Comparison of ENCODE assay signal across 1 cellular context in genomic region chr7:104010052-104010909, GRCh38.
TF ChIP-seq lines count a peak whose summit lies in the region.

No MANE protein-coding gene starts in this region.

TF ChIP-seq in HepG2, 621 proteins besides CTCF, POLR2A, EP300 and RAD21 (continued from another document):
- TF ChIP-seq SNAPC4 (CRISPR knock-in tag; IDR thresholded peaks at IDR 0.05) (no peak), RAD51 (IDR thresholded peaks at IDR 0.05; ENCODE audit: borderline replicate concordance) (no peak), TFE3 (CRISPR knock-in tag; IDR thresholded peaks at IDR 0.05) (0 out of 2 replicates have a peak, but pooled peaks have one; percentile 39), SAP130 (CRISPR knock-in tag; IDR thresholded peaks at IDR 0.05; ENCODE audit: low read depth) (peak; percentile 41; the same call in 1 of the 2 replicates), ZNF362 (CRISPR knock-in tag; IDR thresholded peaks at IDR 0.05; ENCODE audit: borderline replicate concordance) (peak; percentile 86), FOXP1 (IDR thresholded peaks at IDR 0.05) (no peak), FOXP1 (CRISPR knock-in tag; IDR thresholded peaks at IDR 0.05) (0 out of 2 replicates have a peak, but pooled peaks have one; percentile 10), ZBED4 (CRISPR knock-in tag; IDR thresholded peaks at IDR 0.05; ENCODE audit: borderline replicate concordance) (0 out of 2 replicates have a peak, but pooled peaks have one; percentile 19), SOX6 (IDR thresholded peaks at IDR 0.05) (no peak), SOX6 (CRISPR knock-in tag; IDR thresholded peaks at IDR 0.05) (peak; percentile 67; the same call in 1 of the 2 replicates), TAF1 (CRISPR knock-in tag; IDR thresholded peaks at IDR 0.05) (peak; percentile 36; the same call in 1 of the 2 replicates), SRSF1 (optimal IDR thresholded peaks at IDR 0.05; ENCODE audit: low read depth, low read length) (no peak), GATAD2A (CRISPR knock-in tag; IDR thresholded peaks at IDR 0.05) (peak; percentile 75), LCORL (IDR thresholded peaks at IDR 0.05) (no peak), LCORL (CRISPR knock-in tag; IDR thresholded peaks at IDR 0.05) (peak; percentile 89), SNRNP70 (IDR thresholded peaks at IDR 0.05; ENCODE audit: low read depth, low read length) (no peak), TSC22D2 (CRISPR knock-in tag; IDR thresholded peaks at IDR 0.05; ENCODE audit: borderline replicate concordance) (no peak), FOSL2 (CRISPR knock-in tag; IDR thresholded peaks at IDR 0.05) (peak; percentile 91), KAT7 (CRISPR knock-in tag; IDR thresholded peaks at IDR 0.05; ENCODE audit: borderline replicate concordance) (peak; percentile 59; the same call in 1 of the 2 replicates), RCOR2 (CRISPR knock-in tag; IDR thresholded peaks at IDR 0.05) (peak; percentile 63; the same call in 1 of the 2 replicates), NR2F2 (IDR thresholded peaks at IDR 0.05; ENCODE audit: borderline replicate concordance, low read depth) (0 out of 2 replicates have a peak, but pooled peaks have one; percentile 40), TFDP2 (CRISPR knock-in tag; IDR thresholded peaks at IDR 0.05) (no peak), BRCA1 (CRISPR knock-in tag; IDR thresholded peaks at IDR 0.05) (no peak), CREM (IDR thresholded peaks at IDR 0.05) (peak; percentile 49), CREM (CRISPR knock-in tag; IDR thresholded peaks at IDR 0.05) (no peak), ZNF282 (IDR thresholded peaks at IDR 0.05; ENCODE audit: partially characterized antibody) (no peak), POGZ (CRISPR knock-in tag; IDR thresholded peaks at IDR 0.05) (peak; percentile 36; the same call in 1 of the 2 replicates), TBX2 (CRISPR knock-in tag; IDR thresholded peaks at IDR 0.05; ENCODE audit: borderline replicate concordance) (peak; percentile 49; the same call in 1 of the 2 replicates), ZNF772 (CRISPR knock-in tag; IDR thresholded peaks at IDR 0.05) (no peak), PPARG (CRISPR knock-in tag; conservative IDR thresholded peaks at IDR 0.05) (peak; percentile 67; the same call in 1 of the 2 replicates), ZNF546 (CRISPR knock-in tag; conservative IDR thresholded peaks at IDR 0.05) (no peak), ATF2 (CRISPR knock-in tag; IDR thresholded peaks at IDR 0.05) (0 out of 2 replicates have a peak, but pooled peaks have one; percentile 23), KLF16 (CRISPR knock-in tag; IDR thresholded peaks at IDR 0.05) (0 out of 4 replicates have a peak, but pooled peaks of 1 of the 2 experiments have one; percentile 37), CCDC6 (CRISPR knock-in tag; IDR thresholded peaks at IDR 0.05) (no peak), ZNF644 (CRISPR knock-in tag; IDR thresholded peaks at IDR 0.05; ENCODE audit: low read depth) (0 out of 2 replicates have a peak, but pooled peaks have one; percentile 19), CEBPB (IDR thresholded peaks at IDR 0.05; ENCODE audit: borderline replicate concordance, low read depth, low read length) (peak; percentile 56; the same call in 1 of the 2 replicates), ZMYM4 (CRISPR knock-in tag; IDR thresholded peaks at IDR 0.05) (peak; percentile 28; the same call in 1 of the 2 replicates), FOSL1 (CRISPR knock-in tag; IDR thresholded peaks at IDR 0.05; ENCODE audit: borderline replicate concordance) (peak; percentile 70; the same call in 1 of the 2 replicates), ZNF274 (CRISPR knock-in tag; IDR thresholded peaks at IDR 0.05) (no peak), PHF20 (CRISPR knock-in tag; IDR thresholded peaks at IDR 0.05) (no peak), ZNF292 (CRISPR knock-in tag; IDR thresholded peaks at IDR 0.05; ENCODE audit: borderline replicate concordance, low read depth) (peak; percentile 52; the same call in 1 of the 2 replicates), YEATS2 (CRISPR knock-in tag; IDR thresholded peaks at IDR 0.05; ENCODE audit: borderline replicate concordance) (no peak), FLYWCH1 (CRISPR knock-in tag; IDR thresholded peaks at IDR 0.05) (no peak), ZNF800 (CRISPR knock-in tag; IDR thresholded peaks at IDR 0.05) (no peak), ESRRA (CRISPR knock-in tag; IDR thresholded peaks at IDR 0.05; ENCODE audit: low read depth) (peak; percentile 97), ATF7 (IDR thresholded peaks at IDR 0.05) (peak; percentile 70), ATF7 (CRISPR knock-in tag; IDR thresholded peaks at IDR 0.05) (no peak), SIN3A (IDR thresholded peaks at IDR 0.05; ENCODE audit: borderline replicate concordance, low read depth, low read length) (no peak), BCL6 (CRISPR knock-in tag; IDR thresholded peaks at IDR 0.05) (peak; percentile 41; the same call in 1 of the 2 replicates), ZNF670 (CRISPR knock-in tag; IDR thresholded peaks at IDR 0.05; ENCODE audit: borderline replicate concordance) (no peak), HNF4A (CRISPR knock-in tag; IDR thresholded peaks at IDR 0.05) (peak; percentile 36; the same call in 1 of the 2 replicates), SSRP1 (CRISPR knock-in tag; IDR thresholded peaks at IDR 0.05) (0 out of 2 replicates have a peak, but pooled peaks have one; percentile 32), NAIF1 (CRISPR knock-in tag; IDR thresholded peaks at IDR 0.05; ENCODE audit: borderline replicate concordance) (peak; percentile 71; the same call in 1 of the 2 replicates), ZNF660 (CRISPR knock-in tag; IDR thresholded peaks at IDR 0.05; ENCODE audit: borderline replicate concordance, low read depth) (no peak)
